Comparison of ENCODE assay signal across 6 cellular contexts in genomic region chrX:153875391-153876111, GRCh38.
A peak's percentile ranks its signal among the peaks of the same experiment; 100 is the strongest.
DNase-seq lines count a peak whose midpoint lies in the region; FAIRE-seq and TF ChIP-seq lines count a peak whose summit lies in the region.

No MANE protein-coding gene starts in this region.

- TF ChIP-seq CTCF in epithelial cell of esophagus (IDR thresholded peaks at IDR 0.05; ENCODE audit: insufficient read depth, low read depth, low read length, missing control alignments) (no peak), D721Med (IDR thresholded peaks at IDR 0.05; ENCODE audit: insufficient read depth, missing control alignments) (no peak)

- peak; percentile 62 for DNase-seq in GM19238 (ENCODE audit: insufficient read length, low spot score)
- peak; percentile 65 for DNase-seq in UCSD-AML1 (lab: John Stamatoyannopoulos, UW; ENCODE audit: unreplicated experiment)
- DNase-seq in epithelial cell of esophagus (ENCODE audit: low read depth), result peak; percentile 27
- peak; percentile 66 for DNase-seq in stimulated activated CD4-positive, alpha-beta T cell treated with anti-CD3 and anti-CD28 coated beads, Interleukin-12 subunit alpha, Interleukin-12 subunit beta, amount 100 ng/mL, for 4 hours
- no peak for DNase-seq in RCC 7860 (ENCODE audit: low spot score)
- no peak for DNase-seq in D721Med (ENCODE audit: insufficient read length, low spot score)

- H3K4me3 ChIP-seq in epithelial cell of esophagus (ENCODE audit: low read length), result no peak overlapping the region

- no peak for FAIRE-seq in RCC 7860 (lab: Jason Lieb, UNC)
- no peak for FAIRE-seq in D721Med (lab: Jason Lieb, UNC)

Comparison
In these comparisons a context has a peak if more than half of its experiments do, and no peak if none do; other contexts are left out.
1. DNase-seq: peak in GM19238 (single experiment), UCSD-AML1 (single experiment), epithelial cell of esophagus (single experiment) and stimulated activated CD4-positive, alpha-beta T cell treated with anti-CD3 and anti-CD28 coated beads, Interleukin-12 subunit alpha, Interleukin-12 subunit beta, amount 100 ng/mL, for 4 hours (single experiment); none in RCC 7860 (single experiment) and D721Med (single experiment).